26 cellular contexts compared by ENCODE assay signal in the genomic region with DNA sequence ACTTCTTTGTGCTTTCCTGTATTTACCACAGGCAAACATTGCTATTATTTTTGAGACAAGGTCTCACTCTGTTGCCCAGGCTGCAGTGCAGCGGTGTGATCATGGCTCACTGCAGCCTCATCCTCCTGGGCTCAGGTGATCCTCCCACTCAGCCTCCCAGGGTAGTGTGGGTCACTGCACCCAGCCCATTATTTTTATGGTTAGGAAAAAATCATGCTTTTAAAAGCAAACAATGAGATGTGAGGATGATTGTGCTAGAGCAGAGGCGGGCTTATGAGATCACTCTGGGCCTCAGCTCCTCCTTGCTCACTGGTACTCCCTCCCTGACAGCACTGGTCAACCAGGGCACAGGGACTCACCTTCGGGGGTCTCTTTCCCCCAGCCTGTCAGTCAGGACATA.
"Had no signal": no experiment of that assay in that cellular context is flagged by ENCODE, and none has a peak within 500 bp of the region (broad histone marks: within the 10 kb centered on the region; RNA-seq: fewer than 3 reads in every experiment).

No MANE protein-coding gene starts in this region.

- H3K27ac ChIP-seq: adrenal gland had no signal

- H3K9me3 ChIP-seq: adrenal gland had no signal

- H3K27ac Mint-ChIP-seq: activated naive CD4-positive, alpha-beta T cell treated with anti-CD3 and anti-CD28 coated beads for 36 hours; activated naive CD8-positive, alpha-beta T cell treated with anti-CD3 and anti-CD28 coated beads, Interleukin-2, amount 10 ng/mL, durations not matched to agents 7 days and 5 days; WTC11 had no signal

- H3K9me3 Mint-ChIP-seq: activated naive CD4-positive, alpha-beta T cell treated with anti-CD3 and anti-CD28 coated beads for 36 hours; activated naive CD8-positive, alpha-beta T cell treated with anti-CD3 and anti-CD28 coated beads, Interleukin-2, amount 10 ng/mL, durations not matched to agents 7 days and 5 days; activated T-helper 17 cell treated with anti-CD3 and anti-CD28 coated beads, Interleukin-2, amount 50 U/mL, for 72 hours; T-helper 1 cell treated with Interleukin-12 subunit alpha and Interleukin-12 subunit beta and Interleukin-4 antibody, amounts not matched to agents 30 μg/mL and 1 μg/mL, for 36 hours; WTC11 had no signal

- H3K4me3 ChIP-seq: adrenal gland had no signal

- ATAC-seq: activated T-helper 17 cell treated with anti-CD3 and anti-CD28 coated beads, Interleukin-2, amount 50 U/mL, for 72 hours; PC-3; WTC11 had no signal

- H3K4me3 Mint-ChIP-seq: WTC11 had no signal

- DNase-seq: activated CD4-positive, alpha-beta T cell treated with anti-CD3 and anti-CD28 coated beads for 48 hours; activated CD4-positive, alpha-beta T cell treated with anti-CD3 and anti-CD28 coated beads, Interleukin-2, amount 50 U/mL, for 4 hours; activated CD4-positive, CD25-positive, alpha-beta regulatory T cell treated with anti-CD3 and anti-CD28 coated beads, Interleukin-2, amount 50 U/mL, for 72 hours; activated gamma-delta T cell; activated naive CD4-positive, alpha-beta T cell treated with anti-CD3 and anti-CD28 coated beads for 36 hours; activated naive CD8-positive, alpha-beta T cell treated with anti-CD3 and anti-CD28 coated beads, Interleukin-2, amount 10 ng/mL, durations not matched to agents 7 days and 5 days; activated T-cell treated with anti-CD3 and anti-CD28 coated beads for 4 hours; activated T-cell treated with anti-CD3 and anti-CD28 coated beads, Interleukin-2, amount 50 U/mL, for 48 hours; adrenal gland; anterior cingulate cortex; IMR-90; Kasumi-1; KBM-7; NCI-H1092 treated with DMSO at 0.1 percent for 48 hours; NCI-H1436; NCI-H1694 treated with DMSO at 0.1 percent for 48 hours; NCI-H2029 treated with DMSO at 0.1 percent for 48 hours; NCI-H345; NCI-H510A; NCI-H526 treated with DMSO at 0.1 percent for 48 hours; PC-3; SHP77 treated with DMSO at 0.1 percent for 48 hours; T-helper 9 cell had no signal
